ENCODE assay signal across 20 cellular contexts in genomic region chr6:113290684-113291083, GRCh38.
DNase-seq lines count a peak whose midpoint lies in the region; FAIRE-seq and TF ChIP-seq lines count a peak whose summit lies in the region.
"Had no signal": no experiment of that assay in that cellular context is flagged by ENCODE, and none has a peak within 500 bp of the region (broad histone marks: within the 10 kb centered on the region; RNA-seq: fewer than 3 reads in every experiment).

No MANE protein-coding gene starts in this region.

- dilution Hi-C loops in endothelial cell of umbilical vein (cut with MboI; ENCODE audit: extremely low pct_ligation_motif_present, low sequenced_read_pairs), result no loop called here

- H3K79me2 ChIP-seq in endothelial cell of umbilical vein (ENCODE audit: control insufficient read depth, insufficient read depth, low read length) (no peaks in the 10 kb centered on the region), osteoblast (ENCODE audit: insufficient read depth, low read length) (no peaks in the 10 kb centered on the region)

- no peak overlapping the region for H3K27ac ChIP-seq in endothelial cell of umbilical vein (ENCODE audit: insufficient read depth, low read depth, low read length)
- H3K27ac ChIP-seq in osteoblast (ENCODE audit: low read depth, low read length), result peak overlapping the region; percentile 40
- H3K27ac ChIP-seq: 22Rv1, A549, C4-2B had no signal

- DNase-seq in DMS53 (lab: John Stamatoyannopoulos, UW) (peak; percentile 4), DMS53 treated with DMSO at 0.1 percent for 48 hours (lab: John Stamatoyannopoulos, UW; ENCODE audit: unreplicated experiment) (no peak), endothelial cell of umbilical vein (ENCODE audit: low read depth, low spot score) (no peak), osteoblast (ENCODE audit: insufficient read length, low spot score, missing footprints) (no peak), NCI-H1436 (lab: John Stamatoyannopoulos, UW) (no peak), germinal center (ENCODE audit: low spot score) (no peak)
- no peak for DNase-seq in activated CD4-positive, CD25-positive, alpha-beta regulatory T cell (lab: John Stamatoyannopoulos, UW)
- DNase-seq: AML-193; Calu3; CD4-positive, alpha-beta T cell; GDM1; HCEC 1CT; IMR-90 had no signal

- H3K36me3 ChIP-seq in endothelial cell of umbilical vein (ENCODE audit: control insufficient read depth in 2 of 2, extremely low read depth in 1 of 2, insufficient read depth in 2 of 2, low read length in 2 of 2) (no peaks in the 10 kb centered on the region), osteoblast (ENCODE audit: insufficient read depth, low read length) (no peaks in the 10 kb centered on the region)

- no peak overlapping the region for H3K9ac ChIP-seq in endothelial cell of umbilical vein (replicated peaks; ENCODE audit: extremely low read depth, insufficient read depth, low read length)

- no peaks in the 10 kb centered on the region for H3K4me1 ChIP-seq in endothelial cell of umbilical vein (ENCODE audit: control insufficient read depth, extremely low read depth, insufficient read depth, low read length)
- H3K4me1 ChIP-seq in osteoblast (ENCODE audit: insufficient read depth, low read length), result peaks cover 30% of the 10 kb centered on the region
- H3K4me1 ChIP-seq: A549 had no signal

- H3K27me3 ChIP-seq in endothelial cell of umbilical vein (ENCODE audit: control insufficient read depth in 2 of 2, insufficient read depth in 2 of 2, low read length in 2 of 2) (no peaks in the 10 kb centered on the region), osteoblast (ENCODE audit: insufficient read depth, low read length) (no peaks in the 10 kb centered on the region)

- no peaks in the 10 kb centered on the region for H4K20me1 ChIP-seq in endothelial cell of umbilical vein (replicated peaks; ENCODE audit: control insufficient read depth, extremely low read depth, insufficient read depth, low read length)
- no peaks in the 10 kb centered on the region for H4K20me1 ChIP-seq in osteoblast (ENCODE audit: insufficient read depth, low read length)

- FAIRE-seq in endothelial cell of umbilical vein (lab: Jason Lieb, UNC), result no peak
- FAIRE-seq: A549, H54, HTR-8/SVneo, K562 had no signal

- TF ChIP-seq POLR2A in endothelial cell of umbilical vein (IDR thresholded peaks at IDR 0.05; ENCODE audit: low read depth, low read length), result no peak

- H3K9me3 ChIP-seq in endothelial cell of umbilical vein (replicated peaks; ENCODE audit: control insufficient read depth, insufficient read depth, low read length) (no peaks in the 10 kb centered on the region), osteoblast (ENCODE audit: low read depth, low read length) (no peaks in the 10 kb centered on the region)

- H3K4me2 ChIP-seq in endothelial cell of umbilical vein (ENCODE audit: insufficient read depth, low read length) (peak overlapping the region; percentile 12), osteoblast (ENCODE audit: insufficient read depth, low read length) (no peak overlapping the region)
- H3K4me2 ChIP-seq: A549, GM23338 had no signal

- H3K4me3 ChIP-seq in endothelial cell of umbilical vein (replicated peaks in 1 of 3; ENCODE audit: insufficient read depth in 1 of 3, low read depth in 1 of 3, low read length in 3 of 3) (no peak overlapping the region), osteoblast (ENCODE audit: insufficient read depth, low read length) (no peak overlapping the region)
- H3K4me3 ChIP-seq: A549, GM23338, K562 had no signal

- H2AFZ ChIP-seq in endothelial cell of umbilical vein (ENCODE audit: low read depth, low read length), result no peak overlapping the region
- no peak overlapping the region for H2AFZ ChIP-seq in osteoblast (ENCODE audit: low read length)
- H2AFZ ChIP-seq: GM23338 had no signal

- intact Hi-C loops in endothelial cell of umbilical vein (cut with micrococcal nuclease), result no loop called here

- BruUV-seq in endothelial cell of umbilical vein (replicated peaks; lab: Mats Ljungman, UMichigan), result no TSS peak

- TF ChIP-seq CTCF in endothelial cell of umbilical vein (IDR thresholded peaks at IDR 0.05; ENCODE audit: extremely low read depth in 1 of 2, insufficient read depth in 1 of 2, low read depth in 1 of 2, low read length in 2 of 2) (no peak), osteoblast (IDR thresholded peaks at IDR 0.05; ENCODE audit: extremely low read depth, low read depth, low read length) (no peak)

- POLR2A ChIA-PET in endothelial cell of umbilical vein (lab: Charles Lee), result no interaction called here

- H3K9me1 ChIP-seq in endothelial cell of umbilical vein (replicated peaks; ENCODE audit: control insufficient read depth, extremely low read depth, insufficient read depth, low read length), result no peaks in the 10 kb centered on the region

- CTCF ChIA-PET in endothelial cell of umbilical vein (lab: Charles Lee), result no interaction called here

TF ChIP-seq in endothelial cell of umbilical vein, 7 proteins besides CTCF, POLR2A, EP300 and RAD21:
- TF ChIP-seq GATA2 (IDR thresholded peaks at IDR 0.05; ENCODE audit: insufficient read depth, insufficient read length, low read depth, low read length) (no peak), FOS (IDR thresholded peaks at IDR 0.05; ENCODE audit: borderline replicate concordance, insufficient read depth, low read length) (peak; percentile 29)
